1 cellular context compared by ENCODE assay signal in the genomic region with DNA sequence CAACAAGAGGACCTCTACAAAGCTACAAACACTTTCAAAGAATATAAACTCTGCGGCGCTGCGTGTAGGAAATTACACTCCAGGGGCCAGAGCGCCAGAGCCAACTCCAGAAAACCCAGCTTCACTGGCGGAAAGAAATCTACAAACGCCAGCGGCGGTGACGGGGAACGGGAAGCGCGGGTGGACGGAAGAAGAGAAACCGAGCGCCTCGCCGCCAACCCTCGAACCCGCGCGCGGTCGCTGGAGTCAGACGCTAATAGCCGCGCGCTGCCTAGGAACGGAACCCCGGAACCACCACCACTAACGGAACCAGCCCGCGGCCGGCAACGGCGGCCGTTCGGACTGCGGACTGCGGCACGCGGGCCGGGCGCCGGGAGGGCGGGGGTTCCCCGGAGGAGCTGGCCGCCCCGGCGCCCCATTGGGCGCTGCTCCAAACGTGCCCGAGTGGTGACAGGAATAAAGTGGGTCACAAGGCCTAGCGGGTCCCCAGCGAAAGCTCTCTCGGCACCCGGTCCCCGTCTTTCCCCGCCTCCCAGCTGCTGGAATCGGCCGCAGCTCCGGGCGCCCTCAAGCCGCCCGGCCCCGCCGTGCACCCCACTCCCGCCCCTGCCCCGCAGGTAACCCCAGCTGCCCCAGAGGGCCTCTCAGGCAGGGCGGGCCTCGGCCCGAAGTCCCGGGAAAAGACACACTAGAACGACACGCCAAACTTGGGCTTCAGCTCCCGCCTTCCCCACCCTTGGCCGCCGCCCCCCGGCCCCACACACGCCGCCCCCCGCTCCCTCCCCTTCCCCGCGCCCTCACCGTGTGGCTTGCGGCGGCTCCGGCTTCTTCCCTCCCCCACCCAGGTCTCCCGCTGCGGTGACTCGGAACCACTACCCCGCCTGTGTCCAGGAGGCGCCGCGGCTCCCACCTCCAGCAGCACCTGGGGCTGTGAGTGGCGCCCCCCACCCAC.
TF ChIP-seq lines count a peak whose summit lies in the region.

No MANE protein-coding gene starts in this region.

TF ChIP-seq in HepG2, 621 proteins besides CTCF, POLR2A, EP300 and RAD21 (continued from another document and continues in another):
- TF ChIP-seq, protein P1, sequence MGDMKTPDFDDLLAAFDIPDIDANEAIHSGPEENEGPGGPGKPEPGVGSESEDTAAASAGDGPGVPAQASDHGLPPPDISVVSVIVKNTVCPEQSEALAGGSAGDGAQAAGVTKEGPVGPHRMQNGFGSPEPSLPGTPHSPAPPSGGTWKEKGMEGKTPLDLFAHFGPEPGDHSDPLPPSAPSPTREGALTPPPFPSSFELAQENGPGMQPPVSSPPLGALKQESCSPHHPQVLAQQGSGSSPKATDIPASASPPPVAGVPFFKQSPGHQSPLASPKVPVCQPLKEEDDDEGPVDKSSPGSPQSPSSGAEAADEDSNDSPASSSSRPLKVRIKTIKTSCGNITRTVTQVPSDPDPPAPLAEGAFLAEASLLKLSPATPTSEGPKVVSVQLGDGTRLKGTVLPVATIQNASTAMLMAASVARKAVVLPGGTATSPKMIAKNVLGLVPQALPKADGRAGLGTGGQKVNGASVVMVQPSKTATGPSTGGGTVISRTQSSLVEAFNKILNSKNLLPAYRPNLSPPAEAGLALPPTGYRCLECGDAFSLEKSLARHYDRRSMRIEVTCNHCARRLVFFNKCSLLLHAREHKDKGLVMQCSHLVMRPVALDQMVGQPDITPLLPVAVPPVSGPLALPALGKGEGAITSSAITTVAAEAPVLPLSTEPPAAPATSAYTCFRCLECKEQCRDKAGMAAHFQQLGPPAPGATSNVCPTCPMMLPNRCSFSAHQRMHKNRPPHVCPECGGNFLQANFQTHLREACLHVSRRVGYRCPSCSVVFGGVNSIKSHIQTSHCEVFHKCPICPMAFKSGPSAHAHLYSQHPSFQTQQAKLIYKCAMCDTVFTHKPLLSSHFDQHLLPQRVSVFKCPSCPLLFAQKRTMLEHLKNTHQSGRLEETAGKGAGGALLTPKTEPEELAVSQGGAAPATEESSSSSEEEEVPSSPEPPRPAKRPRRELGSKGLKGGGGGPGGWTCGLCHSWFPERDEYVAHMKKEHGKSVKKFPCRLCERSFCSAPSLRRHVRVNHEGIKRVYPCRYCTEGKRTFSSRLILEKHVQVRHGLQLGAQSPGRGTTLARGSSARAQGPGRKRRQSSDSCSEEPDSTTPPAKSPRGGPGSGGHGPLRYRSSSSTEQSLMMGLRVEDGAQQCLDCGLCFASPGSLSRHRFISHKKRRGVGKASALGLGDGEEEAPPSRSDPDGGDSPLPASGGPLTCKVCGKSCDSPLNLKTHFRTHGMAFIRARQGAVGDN (CRISPR knock-in tag; IDR thresholded peaks at IDR 0.05), result peak; percentile 79
- TF ChIP-seq, protein P2, sequence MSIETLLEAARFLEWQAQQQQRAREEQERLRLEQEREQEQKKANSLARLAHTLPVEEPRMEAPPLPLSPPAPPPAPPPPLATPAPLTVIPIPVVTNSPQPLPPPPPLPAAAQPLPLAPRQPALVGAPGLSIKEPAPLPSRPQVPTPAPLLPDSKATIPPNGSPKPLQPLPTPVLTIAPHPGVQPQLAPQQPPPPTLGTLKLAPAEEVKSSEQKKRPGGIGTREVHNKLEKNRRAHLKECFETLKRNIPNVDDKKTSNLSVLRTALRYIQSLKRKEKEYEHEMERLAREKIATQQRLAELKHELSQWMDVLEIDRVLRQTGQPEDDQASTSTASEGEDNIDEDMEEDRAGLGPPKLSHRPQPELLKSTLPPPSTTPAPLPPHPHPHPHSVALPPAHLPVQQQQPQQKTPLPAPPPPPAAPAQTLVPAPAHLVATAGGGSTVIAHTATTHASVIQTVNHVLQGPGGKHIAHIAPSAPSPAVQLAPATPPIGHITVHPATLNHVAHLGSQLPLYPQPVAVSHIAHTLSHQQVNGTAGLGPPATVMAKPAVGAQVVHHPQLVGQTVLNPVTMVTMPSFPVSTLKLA (IDR thresholded peaks at IDR 0.05), result no peak
- TF ChIP-seq NFIB (CRISPR knock-in tag; IDR thresholded peaks at IDR 0.05; ENCODE audit: borderline replicate concordance) (no peak), SALL1 (CRISPR knock-in tag; IDR thresholded peaks at IDR 0.05) (peak; percentile 79), PPARG (CRISPR knock-in tag; conservative IDR thresholded peaks at IDR 0.05) (0 out of 2 replicates have a peak, but pooled peaks have one; percentile 29), HMG20A (CRISPR knock-in tag; IDR thresholded peaks at IDR 0.05; ENCODE audit: borderline replicate concordance) (no peak), MAFF (IDR thresholded peaks at IDR 0.05; ENCODE audit: low read depth, low read length) (no peak), MAFG (CRISPR knock-in tag; IDR thresholded peaks at IDR 0.05) (no peak), ZNF562 (CRISPR knock-in tag; IDR thresholded peaks at IDR 0.05; ENCODE audit: borderline replicate concordance) (no peak), ZNF253 (CRISPR knock-in tag; IDR thresholded peaks at IDR 0.05; ENCODE audit: borderline replicate concordance) (no peak), KLF9 (CRISPR knock-in tag; IDR thresholded peaks at IDR 0.05; ENCODE audit: low read depth) (no peak), SPEN (CRISPR knock-in tag; IDR thresholded peaks at IDR 0.05; ENCODE audit: low read depth) (peak; percentile 81), ZNF678 (CRISPR knock-in tag; IDR thresholded peaks at IDR 0.05) (no peak), ZKSCAN1 (IDR thresholded peaks at IDR 0.05; ENCODE audit: low read length) (no peak), ZNF510 (CRISPR knock-in tag; IDR thresholded peaks at IDR 0.05; ENCODE audit: low read depth) (no peak), ZNF547 (CRISPR knock-in tag; IDR thresholded peaks at IDR 0.05) (peak; percentile 44; the same call in 1 of the 2 replicates), NONO (IDR thresholded peaks at IDR 0.05) (no peak), NONO (CRISPR knock-in tag; conservative IDR thresholded peaks at IDR 0.05) (peak; percentile 81), ZNF772 (CRISPR knock-in tag; IDR thresholded peaks at IDR 0.05) (peak; percentile 43; the same call in 1 of the 2 replicates), ZNF296 (CRISPR knock-in tag; conservative IDR thresholded peaks at IDR 0.05) (no peak), ZNF672 (CRISPR knock-in tag; IDR thresholded peaks at IDR 0.05) (no peak), NRL (CRISPR knock-in tag; IDR thresholded peaks at IDR 0.05; ENCODE audit: borderline replicate concordance) (0 out of 2 replicates have a peak, but pooled peaks have one; percentile 64)
- TF ChIP-seq, protein P3, sequence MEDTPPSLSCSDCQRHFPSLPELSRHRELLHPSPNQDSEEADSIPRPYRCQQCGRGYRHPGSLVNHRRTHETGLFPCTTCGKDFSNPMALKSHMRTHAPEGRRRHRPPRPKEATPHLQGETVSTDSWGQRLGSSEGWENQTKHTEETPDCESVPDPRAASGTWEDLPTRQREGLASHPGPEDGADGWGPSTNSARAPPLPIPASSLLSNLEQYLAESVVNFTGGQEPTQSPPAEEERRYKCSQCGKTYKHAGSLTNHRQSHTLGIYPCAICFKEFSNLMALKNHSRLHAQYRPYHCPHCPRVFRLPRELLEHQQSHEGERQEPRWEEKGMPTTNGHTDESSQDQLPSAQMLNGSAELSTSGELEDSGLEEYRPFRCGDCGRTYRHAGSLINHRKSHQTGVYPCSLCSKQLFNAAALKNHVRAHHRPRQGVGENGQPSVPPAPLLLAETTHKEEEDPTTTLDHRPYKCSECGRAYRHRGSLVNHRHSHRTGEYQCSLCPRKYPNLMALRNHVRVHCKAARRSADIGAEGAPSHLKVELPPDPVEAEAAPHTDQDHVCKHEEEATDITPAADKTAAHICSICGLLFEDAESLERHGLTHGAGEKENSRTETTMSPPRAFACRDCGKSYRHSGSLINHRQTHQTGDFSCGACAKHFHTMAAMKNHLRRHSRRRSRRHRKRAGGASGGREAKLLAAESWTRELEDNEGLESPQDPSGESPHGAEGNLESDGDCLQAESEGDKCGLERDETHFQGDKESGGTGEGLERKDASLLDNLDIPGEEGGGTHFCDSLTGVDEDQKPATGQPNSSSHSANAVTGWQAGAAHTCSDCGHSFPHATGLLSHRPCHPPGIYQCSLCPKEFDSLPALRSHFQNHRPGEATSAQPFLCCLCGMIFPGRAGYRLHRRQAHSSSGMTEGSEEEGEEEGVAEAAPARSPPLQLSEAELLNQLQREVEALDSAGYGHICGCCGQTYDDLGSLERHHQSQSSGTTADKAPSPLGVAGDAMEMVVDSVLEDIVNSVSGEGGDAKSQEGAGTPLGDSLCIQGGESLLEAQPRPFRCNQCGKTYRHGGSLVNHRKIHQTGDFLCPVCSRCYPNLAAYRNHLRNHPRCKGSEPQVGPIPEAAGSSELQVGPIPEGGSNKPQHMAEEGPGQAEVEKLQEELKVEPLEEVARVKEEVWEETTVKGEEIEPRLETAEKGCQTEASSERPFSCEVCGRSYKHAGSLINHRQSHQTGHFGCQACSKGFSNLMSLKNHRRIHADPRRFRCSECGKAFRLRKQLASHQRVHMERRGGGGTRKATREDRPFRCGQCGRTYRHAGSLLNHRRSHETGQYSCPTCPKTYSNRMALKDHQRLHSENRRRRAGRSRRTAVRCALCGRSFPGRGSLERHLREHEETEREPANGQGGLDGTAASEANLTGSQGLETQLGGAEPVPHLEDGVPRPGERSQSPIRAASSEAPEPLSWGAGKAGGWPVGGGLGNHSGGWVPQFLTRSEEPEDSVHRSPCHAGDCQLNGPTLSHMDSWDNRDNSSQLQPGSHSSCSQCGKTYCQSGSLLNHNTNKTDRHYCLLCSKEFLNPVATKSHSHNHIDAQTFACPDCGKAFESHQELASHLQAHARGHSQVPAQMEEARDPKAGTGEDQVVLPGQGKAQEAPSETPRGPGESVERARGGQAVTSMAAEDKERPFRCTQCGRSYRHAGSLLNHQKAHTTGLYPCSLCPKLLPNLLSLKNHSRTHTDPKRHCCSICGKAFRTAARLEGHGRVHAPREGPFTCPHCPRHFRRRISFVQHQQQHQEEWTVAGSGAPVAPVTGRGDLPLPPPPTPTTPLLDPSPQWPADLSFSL (CRISPR knock-in tag; IDR thresholded peaks at IDR 0.05), result no peak
- TF ChIP-seq, protein P4, sequence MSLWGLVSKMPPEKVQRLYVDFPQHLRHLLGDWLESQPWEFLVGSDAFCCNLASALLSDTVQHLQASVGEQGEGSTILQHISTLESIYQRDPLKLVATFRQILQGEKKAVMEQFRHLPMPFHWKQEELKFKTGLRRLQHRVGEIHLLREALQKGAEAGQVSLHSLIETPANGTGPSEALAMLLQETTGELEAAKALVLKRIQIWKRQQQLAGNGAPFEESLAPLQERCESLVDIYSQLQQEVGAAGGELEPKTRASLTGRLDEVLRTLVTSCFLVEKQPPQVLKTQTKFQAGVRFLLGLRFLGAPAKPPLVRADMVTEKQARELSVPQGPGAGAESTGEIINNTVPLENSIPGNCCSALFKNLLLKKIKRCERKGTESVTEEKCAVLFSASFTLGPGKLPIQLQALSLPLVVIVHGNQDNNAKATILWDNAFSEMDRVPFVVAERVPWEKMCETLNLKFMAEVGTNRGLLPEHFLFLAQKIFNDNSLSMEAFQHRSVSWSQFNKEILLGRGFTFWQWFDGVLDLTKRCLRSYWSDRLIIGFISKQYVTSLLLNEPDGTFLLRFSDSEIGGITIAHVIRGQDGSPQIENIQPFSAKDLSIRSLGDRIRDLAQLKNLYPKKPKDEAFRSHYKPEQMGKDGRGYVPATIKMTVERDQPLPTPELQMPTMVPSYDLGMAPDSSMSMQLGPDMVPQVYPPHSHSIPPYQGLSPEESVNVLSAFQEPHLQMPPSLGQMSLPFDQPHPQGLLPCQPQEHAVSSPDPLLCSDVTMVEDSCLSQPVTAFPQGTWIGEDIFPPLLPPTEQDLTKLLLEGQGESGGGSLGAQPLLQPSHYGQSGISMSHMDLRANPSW (CRISPR knock-in tag; IDR thresholded peaks at IDR 0.05; ENCODE audit: borderline replicate concordance), result no peak
- TF ChIP-seq, protein P5, sequence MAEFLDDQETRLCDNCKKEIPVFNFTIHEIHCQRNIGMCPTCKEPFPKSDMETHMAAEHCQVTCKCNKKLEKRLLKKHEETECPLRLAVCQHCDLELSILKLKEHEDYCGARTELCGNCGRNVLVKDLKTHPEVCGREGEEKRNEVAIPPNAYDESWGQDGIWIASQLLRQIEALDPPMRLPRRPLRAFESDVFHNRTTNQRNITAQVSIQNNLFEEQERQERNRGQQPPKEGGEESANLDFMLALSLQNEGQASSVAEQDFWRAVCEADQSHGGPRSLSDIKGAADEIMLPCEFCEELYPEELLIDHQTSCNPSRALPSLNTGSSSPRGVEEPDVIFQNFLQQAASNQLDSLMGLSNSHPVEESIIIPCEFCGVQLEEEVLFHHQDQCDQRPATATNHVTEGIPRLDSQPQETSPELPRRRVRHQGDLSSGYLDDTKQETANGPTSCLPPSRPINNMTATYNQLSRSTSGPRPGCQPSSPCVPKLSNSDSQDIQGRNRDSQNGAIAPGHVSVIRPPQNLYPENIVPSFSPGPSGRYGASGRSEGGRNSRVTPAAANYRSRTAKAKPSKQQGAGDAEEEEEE (CRISPR knock-in tag; IDR thresholded peaks at IDR 0.05; ENCODE audit: borderline replicate concordance), result no peak
- TF ChIP-seq, protein P6, sequence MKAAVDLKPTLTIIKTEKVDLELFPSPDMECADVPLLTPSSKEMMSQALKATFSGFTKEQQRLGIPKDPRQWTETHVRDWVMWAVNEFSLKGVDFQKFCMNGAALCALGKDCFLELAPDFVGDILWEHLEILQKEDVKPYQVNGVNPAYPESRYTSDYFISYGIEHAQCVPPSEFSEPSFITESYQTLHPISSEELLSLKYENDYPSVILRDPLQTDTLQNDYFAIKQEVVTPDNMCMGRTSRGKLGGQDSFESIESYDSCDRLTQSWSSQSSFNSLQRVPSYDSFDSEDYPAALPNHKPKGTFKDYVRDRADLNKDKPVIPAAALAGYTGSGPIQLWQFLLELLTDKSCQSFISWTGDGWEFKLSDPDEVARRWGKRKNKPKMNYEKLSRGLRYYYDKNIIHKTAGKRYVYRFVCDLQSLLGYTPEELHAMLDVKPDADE (CRISPR knock-in tag; IDR thresholded peaks at IDR 0.05), result no peak
- TF ChIP-seq, protein P7, sequence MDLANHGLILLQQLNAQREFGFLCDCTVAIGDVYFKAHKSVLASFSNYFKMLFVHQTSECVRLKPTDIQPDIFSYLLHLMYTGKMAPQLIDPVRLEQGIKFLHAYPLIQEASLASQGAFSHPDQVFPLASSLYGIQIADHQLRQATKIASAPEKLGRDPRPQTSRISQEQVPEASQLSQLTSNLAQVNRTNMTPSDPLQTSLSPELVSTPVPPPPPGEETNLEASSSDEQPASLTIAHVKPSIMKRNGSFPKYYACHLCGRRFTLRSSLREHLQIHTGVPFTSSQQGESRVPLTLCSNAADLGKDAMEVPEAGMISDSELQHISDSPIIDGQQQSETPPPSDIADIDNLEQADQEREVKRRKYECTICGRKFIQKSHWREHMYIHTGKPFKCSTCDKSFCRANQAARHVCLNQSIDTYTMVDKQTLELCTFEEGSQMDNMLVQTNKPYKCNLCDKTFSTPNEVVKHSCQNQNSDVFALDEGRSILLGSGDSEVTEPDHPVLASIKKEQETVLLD (CRISPR knock-in tag; IDR thresholded peaks at IDR 0.05; ENCODE audit: low read depth), result peak; percentile 97
- TF ChIP-seq, protein P8, sequence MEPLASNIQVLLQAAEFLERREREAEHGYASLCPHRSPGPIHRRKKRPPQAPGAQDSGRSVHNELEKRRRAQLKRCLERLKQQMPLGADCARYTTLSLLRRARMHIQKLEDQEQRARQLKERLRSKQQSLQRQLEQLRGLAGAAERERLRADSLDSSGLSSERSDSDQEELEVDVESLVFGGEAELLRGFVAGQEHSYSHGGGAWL (CRISPR knock-in tag; IDR thresholded peaks at IDR 0.05), result peak; percentile 46; the same call in 1 of the 2 replicates
